ENCODE assay signal across 12 cellular contexts in genomic region chr13:59915252-59915651, GRCh38.
DNase-seq lines count a peak whose midpoint lies in the region; TF ChIP-seq lines count a peak whose summit lies in the region.
"Had no signal": no experiment of that assay in that cellular context is flagged by ENCODE, and none has a peak within 500 bp of the region (broad histone marks: within the 10 kb centered on the region; RNA-seq: fewer than 3 reads in every experiment).

No MANE protein-coding gene starts in this region.

- intact Hi-C loops in left ventricle myocardium inferior (cut with micrococcal nuclease), result no loop called here

- H3K4me3 ChIP-seq in SK-N-MC (peak overlapping the region; percentile 9; the same call in 1 of the 2 replicates), brain microvascular endothelial cell (ENCODE audit: low read depth, low read length) (no peak overlapping the region), left ventricle myocardium inferior (no peak overlapping the region)
- H3K4me3 ChIP-seq: BLaER1 treated with 17β-estradiol and CSF1 and Interleukin-3, amounts not matched to agents 10 nM and 100 nM; GM23338 had no signal

- peak overlapping the region; percentile 7; the same call in 1 of the 2 replicates for H3K27ac ChIP-seq in SK-N-MC
- H3K27ac ChIP-seq in brain microvascular endothelial cell, result peak overlapping the region; percentile 35
- no peak overlapping the region for H3K27ac ChIP-seq in left ventricle myocardium inferior (replicated peaks)
- H3K27ac ChIP-seq: BLaER1 treated with 17β-estradiol and CSF1 and Interleukin-3, amounts not matched to agents 10 nM and 100 nM had no signal

- in situ Hi-C loops in brain microvascular endothelial cell (cut with HindIII; ENCODE audit: low pct_ligation_motif_present, low sequenced_read_pairs), result no loop called here

- peak overlapping the region; percentile 9 for H3K9ac ChIP-seq in SK-N-MC (ENCODE audit: insufficient read length)
- H3K9ac ChIP-seq: BLaER1 treated with 17β-estradiol and CSF1 and Interleukin-3, amounts not matched to agents 10 nM and 100 nM had no signal

- DNase-seq in ELR (ENCODE audit: low read depth) (peak; percentile 5), SK-N-MC (ENCODE audit: low read depth, low spot score) (no peak), brain microvascular endothelial cell (no peak), left ventricle myocardium inferior (no peak), LoVo (ENCODE audit: low spot score) (no peak), NCI-H2171 (lab: John Stamatoyannopoulos, UW) (no peak)
- DNase-seq: ACHN; CD4-positive, CD25-positive, alpha-beta regulatory T cell; DMS53; H7 had no signal

- H3K36me3 ChIP-seq in SK-N-MC (ENCODE audit: insufficient read depth, low read length) (peaks cover 5% of the 10 kb centered on the region; the same call in 1 of the 2 replicates), brain microvascular endothelial cell (replicated peaks) (no peaks in the 10 kb centered on the region), left ventricle myocardium inferior (no peaks in the 10 kb centered on the region)

- H3K4me1 ChIP-seq in left ventricle myocardium inferior, result no peaks in the 10 kb centered on the region
- H3K4me1 ChIP-seq: BLaER1 treated with 17β-estradiol and CSF1 and Interleukin-3, amounts not matched to agents 10 nM and 100 nM had no signal

- no peaks in the 10 kb centered on the region for H3K9me3 ChIP-seq in SK-N-MC (ENCODE audit: low read depth, low read length)
- no peaks in the 10 kb centered on the region for H3K9me3 ChIP-seq in left ventricle myocardium inferior (replicated peaks)
- H3K9me3 ChIP-seq: BLaER1 treated with 17β-estradiol and CSF1 and Interleukin-3, amounts not matched to agents 10 nM and 100 nM had no signal

- TF ChIP-seq CTCF in brain microvascular endothelial cell (IDR thresholded peaks at IDR 0.05; ENCODE audit: low read depth, low read length, missing control alignments) (no peak), left ventricle myocardium inferior (IDR thresholded peaks at IDR 0.05; ENCODE audit: borderline replicate concordance) (no peak)

- H3K27me3 ChIP-seq in brain microvascular endothelial cell (replicated peaks), result no peaks in the 10 kb centered on the region
- no peaks in the 10 kb centered on the region for H3K27me3 ChIP-seq in left ventricle myocardium inferior (ENCODE audit: low read depth)
- H3K27me3 ChIP-seq: BLaER1 treated with 17β-estradiol and CSF1 and Interleukin-3, amounts not matched to agents 10 nM and 100 nM had no signal
